Comparison of ENCODE assay signal across 6 cellular contexts in the genomic region with DNA sequence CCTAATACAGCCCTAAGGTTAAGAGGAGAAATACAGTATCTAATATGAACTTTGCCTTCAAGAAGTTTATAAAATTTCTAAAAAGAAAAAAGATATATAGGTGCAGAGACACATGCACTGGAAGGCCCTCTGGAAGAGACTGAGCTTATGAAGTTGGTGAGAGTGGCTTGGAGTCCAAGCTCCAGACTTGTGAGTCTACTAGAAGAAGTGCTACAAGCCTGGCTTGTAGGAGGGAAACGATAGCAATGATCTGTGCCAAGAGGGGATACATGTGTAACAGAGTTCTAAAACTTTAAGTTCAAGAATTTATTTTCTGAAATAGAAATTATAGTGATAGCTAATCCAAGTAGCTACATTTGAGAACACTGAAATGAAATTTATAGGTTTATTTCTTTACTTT.
"Had no signal": no experiment of that assay in that cellular context is flagged by ENCODE, and none has a peak within 500 bp of the region (broad histone marks: within the 10 kb centered on the region; RNA-seq: fewer than 3 reads in every experiment).

No MANE protein-coding gene starts in this region.

- H3K4me3 ChIP-seq: GM23338, K562 had no signal

- ATAC-seq: GM23338, K562 had no signal

- DNase-seq: H9, HCEC 1CT, IMR-90, KG1 had no signal
